17 cellular contexts compared by ENCODE assay signal in genomic region chr5:135739383-135739961, GRCh38.
DNase-seq lines count a peak whose midpoint lies in the region; TF ChIP-seq lines count a peak whose summit lies in the region.
"Had no signal": no experiment of that assay in that cellular context is flagged by ENCODE, and none has a peak within 500 bp of the region (broad histone marks: within the 10 kb centered on the region; RNA-seq: fewer than 3 reads in every experiment).

No MANE protein-coding gene starts in this region.

- H3K36me3 ChIP-seq in SJSA1 (no peaks in the 10 kb centered on the region), fibroblast of lung (ENCODE audit: control insufficient read depth, insufficient read depth, low read length) (no peaks in the 10 kb centered on the region), neural cell (ENCODE audit: insufficient read depth, low read length) (no peaks in the 10 kb centered on the region)
- H3K36me3 ChIP-seq: sigmoid colon had no signal

- TF ChIP-seq CTCF in fibroblast of lung (conservative IDR thresholded peaks at IDR 0.05 in 1 of 2, IDR thresholded peaks at IDR 0.05 in 1 of 2; ENCODE audit: low read depth in 1 of 2, low read length in 2 of 2) (no peak), neural cell (IDR thresholded peaks at IDR 0.05; ENCODE audit: poor library complexity, severe bottlenecking) (no peak)

- H3K9ac ChIP-seq in fibroblast of lung (ENCODE audit: insufficient read depth, low read length) (no peak overlapping the region), neural cell (ENCODE audit: low read length) (no peak overlapping the region)

- H3K9me3 ChIP-seq in SJSA1 (replicated peaks) (0 out of 2 replicates have a peak, but pooled peaks cover 2% of the 10 kb centered on the region), fibroblast of lung (ENCODE audit: control insufficient read depth, insufficient read depth, low read depth, low read length) (no peaks in the 10 kb centered on the region), neural cell (ENCODE audit: low read length) (no peaks in the 10 kb centered on the region)
- H3K9me3 ChIP-seq: sigmoid colon had no signal

- TF ChIP-seq EP300 in neural cell (conservative IDR thresholded peaks at IDR 0.05; ENCODE audit: poor library complexity, severe bottlenecking): no peak

- H3K4me1 ChIP-seq in SJSA1 (replicated peaks) (peaks cover 4% of the 10 kb centered on the region), fibroblast of lung (ENCODE audit: control insufficient read depth, extremely low read depth, insufficient read depth, low read length) (no peaks in the 10 kb centered on the region)

- H3K9me2 ChIP-seq in neural cell (ENCODE audit: insufficient read depth, low read length): no peaks in the 10 kb centered on the region

- no peaks in the 10 kb centered on the region for H3K27me3 ChIP-seq in SJSA1 (replicated peaks)
- no peaks in the 10 kb centered on the region for H3K27me3 ChIP-seq in fibroblast of lung (ENCODE audit: control insufficient read depth, insufficient read depth, low read length)
- H3K27me3 ChIP-seq in neural cell (ENCODE audit: insufficient read depth, low read depth, low read length): no peaks in the 10 kb centered on the region
- H3K27me3 ChIP-seq: sigmoid colon had no signal

- H2AFZ ChIP-seq in fibroblast of lung (ENCODE audit: low read length) (no peak overlapping the region), neural cell (ENCODE audit: low read depth, low read length) (no peak overlapping the region)

- H4K20me1 ChIP-seq in fibroblast of lung (ENCODE audit: control insufficient read depth, extremely low read depth, insufficient read depth, low read length) (no peaks in the 10 kb centered on the region), neural cell (ENCODE audit: insufficient read depth) (no peaks in the 10 kb centered on the region)

- DNase-seq in GM04503 (ENCODE audit: low read depth) (peak; percentile 2), SJSA1 (ENCODE audit: low read depth in 1 of 2, low spot score in 2 of 2) (peak; percentile 27 to 50), fibroblast of lung (ENCODE audit: low read depth in 2 of 2) (peak; percentile 21 to 41), activated T-cell treated with anti-CD3 and anti-CD28 coated beads for 4 hours (no peak)
- no peak for DNase-seq in stimulated activated CD4-positive, alpha-beta T cell treated with anti-CD3 and anti-CD28 coated beads, Interleukin-15, amount 100 ng/mL, for 24 hours
- no peak for DNase-seq in stimulated activated CD4-positive, alpha-beta T cell treated with anti-CD3 and anti-CD28 coated beads, Interleukin-1b, Interleukin-23, amount 100 ng/mL, for 48 hours
- no peak for DNase-seq in activated CD4-positive, alpha-beta T cell treated with anti-CD3 and anti-CD28 coated beads, Interleukin-2, amount 50 U/mL, for 4 hours
- DNase-seq: activated T-cell treated with anti-CD3 and anti-CD28 coated beads, Interleukin-2, amount 50 U/mL, for 4 hours; effector CD4-positive, alpha-beta T cell; hypothalamus; NCI-H1694 treated with DMSO at 0.1 percent for 48 hours; NCI-H226; nucleus accumbens; SHP77; sigmoid colon had no signal

- H3K4me3 ChIP-seq in SJSA1 (no peak overlapping the region), fibroblast of lung (replicated peaks in 1 of 4; ENCODE audit: control extremely low read depth in 1 of 4, insufficient read depth in 1 of 4, low read depth in 3 of 4, low read length in 4 of 4) (no peak overlapping the region), neural cell (ENCODE audit: low read length) (no peak overlapping the region)
- H3K4me3 ChIP-seq: sigmoid colon had no signal

- H3K27ac ChIP-seq in SJSA1 (no peak overlapping the region), fibroblast of lung (ENCODE audit: insufficient read depth, low read length) (no peak overlapping the region), neural cell (ENCODE audit: low read length) (no peak overlapping the region)
- H3K27ac ChIP-seq: HL-60, sigmoid colon had no signal

- H3F3A ChIP-seq in neural cell (ENCODE audit: insufficient read depth, low read length, poor library complexity, severe bottlenecking): no peaks in the 10 kb centered on the region

- no peak overlapping the region for H3K4me2 ChIP-seq in fibroblast of lung (ENCODE audit: extremely low read depth, insufficient read depth, low read length)
- no peak overlapping the region for H3K4me2 ChIP-seq in neural cell (ENCODE audit: low read length)

- H3K79me2 ChIP-seq in fibroblast of lung (ENCODE audit: control insufficient read depth, insufficient read depth, low read length): no peaks in the 10 kb centered on the region
- no peaks in the 10 kb centered on the region for H3K79me2 ChIP-seq in neural cell (replicated peaks; ENCODE audit: insufficient read depth, low read length)

- no peak for TF ChIP-seq RAD21 in neural cell (conservative IDR thresholded peaks at IDR 0.05)

TF ChIP-seq in neural cell, 6 proteins besides CTCF, POLR2A, EP300 and RAD21:
- TF ChIP-seq POLR2AphosphoS5 (IDR thresholded peaks at IDR 0.05): peak; percentile 11
- TF ChIP-seq MXI1 (conservative IDR thresholded peaks at IDR 0.05; ENCODE audit: poor library complexity, severe bottlenecking): no peak

Comparison
In these comparisons a context has a peak if more than half of its experiments do, and no peak if none do; other contexts are left out.
1. DNase-seq: peak in GM04503 (single experiment), SJSA1 (2 of 2) and fibroblast of lung (2 of 2); none in stimulated activated CD4-positive, alpha-beta T cell treated with anti-CD3 and anti-CD28 coated beads, Interleukin-15, amount 100 ng/mL, for 24 hours (single experiment), activated T-cell treated with anti-CD3 and anti-CD28 coated beads for 4 hours (single experiment), stimulated activated CD4-positive, alpha-beta T cell treated with anti-CD3 and anti-CD28 coated beads, Interleukin-1b, Interleukin-23, amount 100 ng/mL, for 48 hours (single experiment) and activated CD4-positive, alpha-beta T cell treated with anti-CD3 and anti-CD28 coated beads, Interleukin-2, amount 50 U/mL, for 4 hours (0 of 2).